Comparison of ENCODE assay signal across 15 cellular contexts in genomic region chr15:52406601-52407000, GRCh38.
"Had no signal": no experiment of that assay in that cellular context is flagged by ENCODE, and none has a peak within 500 bp of the region (broad histone marks: within the 10 kb centered on the region; RNA-seq: fewer than 3 reads in every experiment).

No MANE protein-coding gene starts in this region.

- H3K4me3 Mint-ChIP-seq: naive thymus-derived CD8-positive, alpha-beta T cell; neural crest cell; type B pancreatic cell had no signal

- ATAC-seq: heart right ventricle; naive thymus-derived CD8-positive, alpha-beta T cell had no signal

- H3K27me3 Mint-ChIP-seq: naive thymus-derived CD8-positive, alpha-beta T cell; type B pancreatic cell had no signal

- H3K27ac ChIP-seq: heart right ventricle, right atrium auricular region, sigmoid colon had no signal

- H3K9me3 Mint-ChIP-seq: naive thymus-derived CD8-positive, alpha-beta T cell; neural crest cell; type B pancreatic cell had no signal

- H3K4me1 ChIP-seq: heart right ventricle, right atrium auricular region, sigmoid colon had no signal

- DNase-seq: cortex of kidney; dorsolateral prefrontal cortex; effector CD8-positive, alpha-beta T cell; foreskin melanocyte; heart right ventricle; hypothalamus; kidney glomerular epithelial cell; naive thymus-derived CD8-positive, alpha-beta T cell; sigmoid colon; small intestine; stimulated activated CD4-positive, alpha-beta T cell treated with anti-CD3 and anti-CD28 coated beads, Interleukin-2, amount 100 ng/mL, for 48 hours; stimulated activated naive CD4-positive, alpha-beta T cell treated with Interleukin-2 at 50 U/mL for 16 hours had no signal

- H3K27ac Mint-ChIP-seq: naive thymus-derived CD8-positive, alpha-beta T cell; type B pancreatic cell had no signal

- H3K4me3 ChIP-seq: dorsolateral prefrontal cortex, heart right ventricle, right atrium auricular region, sigmoid colon had no signal

- H3K4me1 Mint-ChIP-seq: neural crest cell had no signal

- H3K9me3 ChIP-seq: heart right ventricle, right atrium auricular region, sigmoid colon had no signal

- H3K27me3 ChIP-seq: dorsolateral prefrontal cortex, heart right ventricle, right atrium auricular region, sigmoid colon had no signal
